8 cellular contexts compared by ENCODE assay signal in genomic region chr18:21242141-21243040, GRCh38. TPM values are rescaled to one million over a fixed set of nuclear protein-coding genes. Genes with fewer than 3 reads are reported as not detected.
A peak's percentile ranks its signal among the peaks of the same experiment; 100 is the strongest.
DNase-seq lines count a peak whose midpoint lies in the region; ATAC-seq and TF ChIP-seq lines count a peak whose summit lies in the region.

GREB1L (plus strand) TSS chr18:21242232; CDS start chr18:21383519, 141,287 bp downstream.

- DNase-seq in DMS79 (lab: John Stamatoyannopoulos, UW) (peak; percentile 1), RWPE1 (ENCODE audit: low spot score) (peak; percentile 67), endothelial cell (ENCODE audit: low spot score) (peak; percentile 85), mesendoderm (peak; percentile 76), middle frontal gyrus (ENCODE audit: extremely low spot score, low spot score) (no peak)

- peak within 1 kb of the TSS; percentile 28 for H3K4me3 ChIP-seq in mesendoderm (ENCODE audit: low read length)

- CTCF ChIA-PET in RWPE1 (lab: Yijun Ruan, JAX) = interaction anchor here (0.6 to 0.8 kb wide), 4 partner anchors 14 to 202 kb away, joined by 3 to 4 read pairs (median 4); no protein-coding TSS in a partner anchor

- H3K4me1 ChIP-seq in mesendoderm (ENCODE audit: control insufficient read depth, low read depth, low read length) = peaks cover 2% of the 10 kb centered on the region

- no peaks in the 10 kb centered on the region for H3K79me1 ChIP-seq in mesendoderm (ENCODE audit: low read length)

- H2AK5ac ChIP-seq in mesendoderm (ENCODE audit: low read length) = no peak within 1 kb of the TSS

- H3K27ac ChIP-seq in RWPE1 = no peak within 1 kb of the TSS
- no peak within 1 kb of the TSS for H3K27ac ChIP-seq in mesendoderm (ENCODE audit: low read depth, low read length)

- H2BK15ac ChIP-seq in mesendoderm (replicated peaks; ENCODE audit: low read depth) = no peak within 1 kb of the TSS

- H3K4me1 Mint-ChIP-seq in endothelial cell (ENCODE audit: unreplicated experiment) = peaks cover 21% of the 10 kb centered on the region

- no peaks in the 10 kb centered on the region for H3K36me3 ChIP-seq in mesendoderm (ENCODE audit: control insufficient read depth, insufficient read depth, low read length)

- H4K5ac ChIP-seq in mesendoderm (ENCODE audit: low read length) = no peak within 1 kb of the TSS

- peak within 1 kb of the TSS; percentile 98 for H3K4me3 Mint-ChIP-seq in endothelial cell (ENCODE audit: unreplicated experiment)

- no peak within 1 kb of the TSS for H3K23ac ChIP-seq in mesendoderm (ENCODE audit: low read length)

- ATAC-seq in HG02885 (IDR thresholded peaks at IDR 0.05; ENCODE audit: poor library complexity, unreplicated experiment) = peak; percentile 76
- ATAC-seq in HG03565 (IDR thresholded peaks at IDR 0.05; ENCODE audit: unreplicated experiment) = no peak

- H3K27me3 Mint-ChIP-seq in endothelial cell (ENCODE audit: unreplicated experiment) = peaks cover 16% of the 10 kb centered on the region

- peaks cover 8% of the 10 kb centered on the region for H3K36me3 Mint-ChIP-seq in endothelial cell (ENCODE audit: low read depth, unreplicated experiment)

- H3K9me3 Mint-ChIP-seq in endothelial cell (ENCODE audit: unreplicated experiment) = no peaks in the 10 kb centered on the region

- H3K79me2 ChIP-seq in mesendoderm (ENCODE audit: control insufficient read depth, insufficient read depth, low read length) = no peaks in the 10 kb centered on the region

- H2BK5ac ChIP-seq in mesendoderm (ENCODE audit: low read length) = no peak within 1 kb of the TSS

- H4K8ac ChIP-seq in mesendoderm (ENCODE audit: low read depth, low read length) = peak within 1 kb of the TSS; percentile 76

- H3K27ac Mint-ChIP-seq in endothelial cell (ENCODE audit: unreplicated experiment) = no peak within 1 kb of the TSS

- peak within 1 kb of the TSS; percentile 3 for H3K18ac ChIP-seq in mesendoderm (ENCODE audit: low read length)

- no CpG with 5 or more reads among the region's 115 CpGs for WGBS in mesendoderm (ENCODE audit: extremely low coverage, insufficient coverage, low lambda C conversion rate)

- peak within 1 kb of the TSS; percentile 8 for H3K4ac ChIP-seq in mesendoderm (ENCODE audit: low read depth, low read length)

- POLR2A ChIA-PET in RWPE1 (lab: Yijun Ruan, JAX; ENCODE audit: low non-redundant PET) = no interaction called here

- no peak within 1 kb of the TSS for H2BK120ac ChIP-seq in mesendoderm (ENCODE audit: low read depth, low read length)

- peaks cover 42% of the 10 kb centered on the region for H3K27me3 ChIP-seq in mesendoderm (ENCODE audit: insufficient read depth, low read length, poor library complexity)

- peak; percentile 41 for TF ChIP-seq CTCF in RWPE1 (conservative IDR thresholded peaks at IDR 0.05; ENCODE audit: low read depth)
- TF ChIP-seq CTCF in endothelial cell (IDR thresholded peaks at IDR 0.05; ENCODE audit: unreplicated experiment) = peak; percentile 43
- TF ChIP-seq CTCF in subcutaneous adipose tissue (IDR thresholded peaks at IDR 0.05; ENCODE audit: low read depth) = no peak

- peak within 1 kb of the TSS; percentile 70 for H3K4me2 ChIP-seq in mesendoderm (ENCODE audit: low read length)

- H3K9ac ChIP-seq in mesendoderm (ENCODE audit: low read length) = peak within 1 kb of the TSS; percentile 51

- peak within 1 kb of the TSS; percentile 76 for H3K56ac ChIP-seq in mesendoderm (ENCODE audit: low read length)

RNA-seq across cellular contexts. Expression of gene GREB1L, which starts in this region (rescaled TPM):
- total RNA-seq in endothelial cell (ENCODE audit: unreplicated experiment) = 105 TPM
- 0.03 TPM for polyA plus RNA-seq in mesendoderm (2013, experiment 1 of 2)
- polyA plus RNA-seq in mesendoderm (2013, experiment 2 of 2) = 0.01 TPM
- 10 to 100 TPM; 10.0 to 39.7 (median 26.0) TPM for total RNA-seq in subcutaneous adipose tissue
